In genomic region chr15:76885212-76885611, GRCh38 we compare ENCODE assay signal across 28 cellular contexts.
"Had no signal": no experiment of that assay in that cellular context is flagged by ENCODE, and none has a peak within 500 bp of the region (broad histone marks: within the 10 kb centered on the region; RNA-seq: fewer than 3 reads in every experiment).

No MANE protein-coding gene starts in this region.

- H3K27ac Mint-ChIP-seq: stimulated activated effector memory CD8-positive, alpha-beta T cell treated with anti-CD3 and anti-CD28 coated beads, Interleukin-12 subunit alpha, Interleukin-12 subunit beta, amount 100 ng/mL, for 72 hours; stimulated activated memory B cell treated with anti-CD40 and anti-IgM and Interleukin-4, amounts not matched to agents 10 μg/mL and 1 μg/mL and 100 μg/mL, for 72 hours; stimulated activated naive B cell treated with anti-CD40 and anti-IgM and Interleukin-4, amounts not matched to agents 10 μg/mL and 1 μg/mL and 100 μg/mL, for 72 hours; stimulated activated naive CD8-positive, alpha-beta T cell treated with anti-CD3 and anti-CD28 coated beads, Interleukin-15, Interleukin-2, amounts not matched to agents 100 ng/mL and 50 ng/mL, for 24 hours; type B pancreatic cell had no signal

- ATAC-seq: stimulated activated effector memory CD8-positive, alpha-beta T cell treated with anti-CD3 and anti-CD28 coated beads, Interleukin-12 subunit alpha, Interleukin-12 subunit beta, amount 100 ng/mL, for 72 hours; stimulated activated memory B cell treated with anti-CD40 and anti-IgM and Interleukin-4, amounts not matched to agents 10 μg/mL and 1 μg/mL and 100 μg/mL, for 72 hours; stimulated activated naive B cell treated with anti-CD40 and anti-IgM and Interleukin-4, amounts not matched to agents 10 μg/mL and 1 μg/mL and 100 μg/mL, for 72 hours; stimulated activated naive CD8-positive, alpha-beta T cell treated with anti-CD3 and anti-CD28 coated beads, Interleukin-15, amount 100 ng/mL, for 72 hours; stimulated activated naive CD8-positive, alpha-beta T cell treated with anti-CD3 and anti-CD28 coated beads, Interleukin-15, Interleukin-2, amounts not matched to agents 100 U/mL and 50 U/mL, for 24 hours; upper lobe of right lung had no signal

- H3K27me3 Mint-ChIP-seq: stimulated activated memory B cell treated with anti-CD40 and anti-IgM and Interleukin-4, amounts not matched to agents 10 μg/mL and 1 μg/mL and 100 μg/mL, for 72 hours; stimulated activated naive B cell treated with anti-CD40 and anti-IgM and Interleukin-4, amounts not matched to agents 10 μg/mL and 1 μg/mL and 100 μg/mL, for 72 hours; stimulated activated naive CD8-positive, alpha-beta T cell treated with anti-CD3 and anti-CD28 coated beads, Interleukin-15, amount 100 ng/mL, for 72 hours; stimulated activated naive CD8-positive, alpha-beta T cell treated with anti-CD3 and anti-CD28 coated beads, Interleukin-15, Interleukin-2, amounts not matched to agents 100 ng/mL and 50 ng/mL, for 24 hours; type B pancreatic cell had no signal

- H3K27me3 ChIP-seq: stomach, suprapubic skin, testis, thyroid gland, tibial artery, tibial nerve, transverse colon, upper lobe of left lung, upper lobe of right lung, uterus, vagina had no signal

- DNase-seq: stimulated activated CD4-positive, alpha-beta T cell treated with anti-CD3 and anti-CD28 coated beads, Interleukin-2, amount 100 ng/mL, for 48 hours; stimulated activated CD4-positive, alpha-beta T cell treated with anti-CD3 and anti-CD28 coated beads, Interleukin-4, amount 100 ng/mL, for 1 hour; stimulated activated CD4-positive, alpha-beta T cell treated with anti-CD3 and anti-CD28 coated beads, Interleukin-4, amount 100 ng/mL, for 24 hours; stimulated activated CD4-positive, alpha-beta T cell treated with anti-CD3 and anti-CD28 coated beads, Interleukin-4, amount 100 ng/mL, for 4 hours; stimulated activated CD8-positive, alpha-beta memory T cell treated with anti-CD3 and anti-CD28 coated beads, Interleukin-4, amount 100 ng/mL, for 48 hours; stimulated activated naive B cell treated with anti-CD40 and anti-IgM and Interleukin-4, amounts not matched to agents 10 μg/mL and 1 μg/mL and 100 μg/mL, for 72 hours; stimulated activated naive CD4-positive, alpha-beta T cell; stimulated activated naive CD4-positive, alpha-beta T cell treated with Interleukin-2 at 50 U/mL for 16 hours; stimulated activated naive CD8-positive, alpha-beta T cell treated with anti-CD3 and anti-CD28 coated beads, Interleukin-15, amount 100 ng/mL, for 72 hours; stimulated activated naive CD8-positive, alpha-beta T cell treated with anti-CD3 and anti-CD28 coated beads, Interleukin-15, Interleukin-2, amounts not matched to agents 100 U/mL and 50 U/mL, for 24 hours; stomach; substantia nigra; testis; thyroid gland; tibial artery; transverse colon; trophoblast cell; upper lobe of left lung; upper lobe of right lung; uterus had no signal

- H3K4me1 ChIP-seq: stomach, suprapubic skin, testis, thyroid gland, tibial artery, tibial nerve, transverse colon, upper lobe of left lung, upper lobe of right lung, uterus, vagina had no signal

- H3K9me3 Mint-ChIP-seq: stimulated activated effector memory CD8-positive, alpha-beta T cell treated with anti-CD3 and anti-CD28 coated beads, Interleukin-12 subunit alpha, Interleukin-12 subunit beta, amount 100 ng/mL, for 72 hours; stimulated activated memory B cell treated with anti-CD40 and anti-IgM and Interleukin-4, amounts not matched to agents 10 μg/mL and 1 μg/mL and 100 μg/mL, for 72 hours; stimulated activated naive CD8-positive, alpha-beta T cell treated with anti-CD3 and anti-CD28 coated beads, Interleukin-15, amount 100 ng/mL, for 72 hours; stimulated activated naive CD8-positive, alpha-beta T cell treated with anti-CD3 and anti-CD28 coated beads, Interleukin-15, Interleukin-2, amounts not matched to agents 100 ng/mL and 50 ng/mL, for 24 hours; type B pancreatic cell had no signal

- H3K27ac ChIP-seq: stomach, suprapubic skin, testis, thoracic aorta, thyroid gland, tibial artery, tibial nerve, transverse colon, upper lobe of left lung, upper lobe of right lung, uterus, vagina had no signal

- H3K36me3 ChIP-seq: transverse colon, uterus had no signal

- H3K9me3 ChIP-seq: stomach, suprapubic skin, testis, thoracic aorta, thyroid gland, tibial artery, tibial nerve, transverse colon, upper lobe of left lung, upper lobe of right lung, uterus, vagina had no signal

- H3K4me3 ChIP-seq: stomach, suprapubic skin, testis, thoracic aorta, thyroid gland, tibial artery, tibial nerve, transverse colon, upper lobe of left lung, upper lobe of right lung, uterus, vagina had no signal

- H3K4me3 Mint-ChIP-seq: stimulated activated effector memory CD8-positive, alpha-beta T cell treated with anti-CD3 and anti-CD28 coated beads, Interleukin-12 subunit alpha, Interleukin-12 subunit beta, amount 100 ng/mL, for 72 hours; stimulated activated memory B cell treated with anti-CD40 and anti-IgM and Interleukin-4, amounts not matched to agents 10 μg/mL and 1 μg/mL and 100 μg/mL, for 72 hours; stimulated activated naive B cell treated with anti-CD40 and anti-IgM and Interleukin-4, amounts not matched to agents 10 μg/mL and 1 μg/mL and 100 μg/mL, for 72 hours; stimulated activated naive CD8-positive, alpha-beta T cell treated with anti-CD3 and anti-CD28 coated beads, Interleukin-15, amount 100 ng/mL, for 72 hours; stimulated activated naive CD8-positive, alpha-beta T cell treated with anti-CD3 and anti-CD28 coated beads, Interleukin-15, Interleukin-2, amounts not matched to agents 100 ng/mL and 50 ng/mL, for 24 hours; type B pancreatic cell had no signal
